In the genomic region with DNA sequence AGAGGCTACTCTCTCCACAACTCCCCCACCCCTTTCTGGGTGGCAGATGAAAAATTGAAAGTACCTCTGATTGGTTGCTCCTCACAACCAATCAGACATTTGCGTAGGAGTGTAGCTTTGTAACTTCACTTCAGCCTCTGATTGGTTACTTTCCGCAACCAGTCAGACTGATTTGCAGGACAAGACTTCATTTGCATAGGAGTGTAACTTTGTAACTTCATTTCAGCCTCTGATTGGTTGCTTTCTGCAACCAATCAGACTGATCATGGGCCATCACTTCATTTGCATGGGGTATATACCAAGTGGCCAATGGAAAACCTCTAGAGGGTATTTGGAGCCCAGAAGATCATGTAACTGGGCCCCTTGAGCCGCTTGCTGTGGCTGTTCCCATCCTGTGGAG, we compare ENCODE assay signal across 1 cellular context.
TF ChIP-seq lines count a peak whose summit lies in the region.

No MANE protein-coding gene starts in this region.

TF ChIP-seq in HCT116, 20 proteins besides CTCF, POLR2A, EP300 and RAD21:
- TF ChIP-seq JUND (IDR thresholded peaks at IDR 0.05), result no peak
- no peak for TF ChIP-seq POLR2AphosphoS5 (IDR thresholded peaks at IDR 0.05; ENCODE audit: low read depth, low read length)
- TF ChIP-seq SP1 (IDR thresholded peaks at IDR 0.05; ENCODE audit: low read depth), result no peak
- TF ChIP-seq EZH2phosphoT487 (IDR thresholded peaks at IDR 0.05; ENCODE audit: borderline replicate concordance), result no peak
- no peak for TF ChIP-seq MAX (IDR thresholded peaks at IDR 0.05)
- no peak for TF ChIP-seq ZFX (IDR thresholded peaks at IDR 0.05)
- TF ChIP-seq ZNF274 (IDR thresholded peaks at IDR 0.05; ENCODE audit: low read depth, low read length), result no peak
- TF ChIP-seq ATF3 (IDR thresholded peaks at IDR 0.05), result no peak
- TF ChIP-seq ELF1 (IDR thresholded peaks at IDR 0.05; ENCODE audit: borderline replicate concordance, low read depth), result no peak
- no peak for TF ChIP-seq FOSL1 (IDR thresholded peaks at IDR 0.05; ENCODE audit: low read depth)
- no peak for TF ChIP-seq ZBTB33 (IDR thresholded peaks at IDR 0.05; ENCODE audit: extremely low read depth, insufficient replicate concordance, low read length)
- no peak for TF ChIP-seq YY1 (IDR thresholded peaks at IDR 0.05; ENCODE audit: extremely low read depth, insufficient replicate concordance, low read depth, low read length)
- no peak for TF ChIP-seq CEBPB (IDR thresholded peaks at IDR 0.05; ENCODE audit: low read depth)
- TF ChIP-seq SRF (IDR thresholded peaks at IDR 0.05; ENCODE audit: low read depth), result no peak
- no peak for TF ChIP-seq CBX3 (IDR thresholded peaks at IDR 0.05; ENCODE audit: low read depth)
- TF ChIP-seq SIN3A (IDR thresholded peaks at IDR 0.05; ENCODE audit: low read depth), result no peak
- no peak for TF ChIP-seq TCF7L2 (IDR thresholded peaks at IDR 0.05; ENCODE audit: borderline replicate concordance, extremely low read depth, insufficient read depth, insufficient read length)
- TF ChIP-seq EZH2 (IDR thresholded peaks at IDR 0.05), result no peak
- no peak for TF ChIP-seq EGR1 (IDR thresholded peaks at IDR 0.05; ENCODE audit: low read depth)
